ENCODE assay signal across 20 cellular contexts in genomic region chr10:111595173-111595572, GRCh38.
DNase-seq lines count a peak whose midpoint lies in the region; ATAC-seq, FAIRE-seq and TF ChIP-seq lines count a peak whose summit lies in the region.
"Had no signal": no experiment of that assay in that cellular context is flagged by ENCODE, and none has a peak within 500 bp of the region (broad histone marks: within the 10 kb centered on the region; RNA-seq: fewer than 3 reads in every experiment).

No MANE protein-coding gene starts in this region.

- no peak overlapping the region for H4K8ac ChIP-seq in mesendoderm (ENCODE audit: low read depth, low read length)

- H3K4me3 ChIP-seq in bronchial epithelial cell (ENCODE audit: low read depth, low read length), result no peak overlapping the region
- no peak overlapping the region for H3K4me3 ChIP-seq in epithelial cell of esophagus (ENCODE audit: low read length)
- no peak overlapping the region for H3K4me3 ChIP-seq in esophagus squamous epithelium
- H3K4me3 ChIP-seq in mesendoderm (ENCODE audit: low read length), result no peak overlapping the region
- H3K4me3 ChIP-seq: GM12878, GM23338, HAP-1 had no signal

- H2BK5ac ChIP-seq in mesendoderm (ENCODE audit: low read length), result no peak overlapping the region

- H2BK15ac ChIP-seq in mesendoderm (replicated peaks; ENCODE audit: low read depth), result no peak overlapping the region

- peak overlapping the region in 3 of 4 donors; percentile 6 to 75 (median 32) for H3K27ac ChIP-seq in esophagus squamous epithelium
- H3K27ac ChIP-seq in mesendoderm (ENCODE audit: low read depth, low read length), result no peak overlapping the region

- H3K4me2 ChIP-seq in mesendoderm (ENCODE audit: low read length), result no peak overlapping the region
- H3K4me2 ChIP-seq: GM23338 had no signal

- no peak for ATAC-seq in HG03520 (IDR thresholded peaks at IDR 0.05; ENCODE audit: unreplicated experiment)
- ATAC-seq in GM21526 (IDR thresholded peaks at IDR 0.05; ENCODE audit: low FRiP score, unreplicated experiment), result no peak
- no peak for ATAC-seq in left lobe of liver
- ATAC-seq: GM12878, GM23338 had no signal

- 28 to 42% methylated on average over 3 of the region's 3 CpGs for WGBS in esophagus squamous epithelium, 2 donors
- no CpG with 5 or more reads among the region's 3 CpGs for WGBS in mesendoderm (ENCODE audit: extremely low coverage, insufficient coverage, low lambda C conversion rate)

- H3K4ac ChIP-seq in mesendoderm (ENCODE audit: low read depth, low read length), result no peak overlapping the region

- no peak overlapping the region for H2AK5ac ChIP-seq in mesendoderm (ENCODE audit: low read length)

- TF ChIP-seq CTCF in bronchial epithelial cell (IDR thresholded peaks at IDR 0.05; ENCODE audit: insufficient read depth, low read length, severe bottlenecking) (no peak), epithelial cell of esophagus (IDR thresholded peaks at IDR 0.05; ENCODE audit: insufficient read depth, low read depth, low read length, missing control alignments) (no peak), esophagus squamous epithelium (IDR thresholded peaks at IDR 0.05) (no peak)

- H3K27me3 ChIP-seq in bronchial epithelial cell (ENCODE audit: control insufficient read depth, insufficient read depth, low read length) (no peaks in the 10 kb centered on the region), esophagus squamous epithelium (no peaks in the 10 kb centered on the region), mesendoderm (ENCODE audit: insufficient read depth, low read length, poor library complexity) (no peaks in the 10 kb centered on the region)

- intact Hi-C loops in esophagus squamous epithelium (cut with DNase I), result no loop called here

- TF ChIP-seq POLR2A in esophagus squamous epithelium (IDR thresholded peaks at IDR 0.05), result no peak

- H3K9ac ChIP-seq in mesendoderm (ENCODE audit: low read length), result no peak overlapping the region

- no peak overlapping the region for H3K18ac ChIP-seq in mesendoderm (ENCODE audit: low read length)

- DNase-seq in bronchial epithelial cell (ENCODE audit: low read depth) (peak; percentile 40), epithelial cell of esophagus (ENCODE audit: low read depth) (peak; percentile 26), esophagus squamous epithelium (lab: John Stamatoyannopoulos, UW) (no peak), mesendoderm (no peak), ecto neural progenitor cell (ENCODE audit: low spot score) (no peak), left lobe of liver (ENCODE audit: low spot score) (no peak)
- DNase-seq: C1 segment of cervical spinal cord; CD4-positive, alpha-beta memory T cell; COR-L47; DMS79; EL; GDM1; HFFc6 had no signal

- FAIRE-seq in bronchial epithelial cell (lab: Jason Lieb, UNC), result no peak
- FAIRE-seq: GM12878, GM19239, H54 had no signal

- no peaks in the 10 kb centered on the region for H3K9me3 ChIP-seq in esophagus squamous epithelium
- H3K9me3 ChIP-seq: HAP-1 had no signal

- H4K5ac ChIP-seq in mesendoderm (ENCODE audit: low read length), result no peak overlapping the region

- H3K79me2 ChIP-seq in mesendoderm (ENCODE audit: control insufficient read depth, insufficient read depth, low read length), result no peaks in the 10 kb centered on the region

- H3K36me3 ChIP-seq in bronchial epithelial cell (ENCODE audit: control insufficient read depth, insufficient read depth, low read length) (no peaks in the 10 kb centered on the region), esophagus squamous epithelium (no peaks in the 10 kb centered on the region), mesendoderm (ENCODE audit: control insufficient read depth, insufficient read depth, low read length) (no peaks in the 10 kb centered on the region)
- H3K36me3 ChIP-seq: HAP-1 had no signal

- no peak overlapping the region for H2BK120ac ChIP-seq in mesendoderm (ENCODE audit: low read depth, low read length)

- H3K4me1 ChIP-seq in esophagus squamous epithelium (peaks cover 0 to 70% (median 9%) of the 10 kb centered on the region in 3 donors), mesendoderm (ENCODE audit: control insufficient read depth, low read depth, low read length) (no peaks in the 10 kb centered on the region)
- H3K4me1 ChIP-seq: HAP-1 had no signal

- H3K79me1 ChIP-seq in mesendoderm (ENCODE audit: low read length), result no peaks in the 10 kb centered on the region

- H3K56ac ChIP-seq in mesendoderm (ENCODE audit: low read length), result no peak overlapping the region

- peak overlapping the region; percentile 31 for H3K23ac ChIP-seq in mesendoderm (ENCODE audit: low read length)

Comparison
In these comparisons a context has a peak if more than half of its experiments do, and no peak if none do; other contexts are left out.
1. DNase-seq: peak in bronchial epithelial cell (single experiment) and epithelial cell of esophagus (single experiment); none in esophagus squamous epithelium (single experiment), mesendoderm (single experiment), ecto neural progenitor cell (single experiment) and left lobe of liver (single experiment).